Comparison of ENCODE assay signal across 2 cellular contexts in genomic region chr3:16707260-16707659, GRCh38.
TF ChIP-seq lines count a peak whose summit lies in the region.

No MANE protein-coding gene starts in this region.

TF ChIP-seq in GM23338, 12 proteins besides CTCF, POLR2A, EP300 and RAD21:
- no peak for TF ChIP-seq ZNF114 (CRISPR knock-in tag; IDR thresholded peaks at IDR 0.05)
- no peak for TF ChIP-seq ZNF331 (CRISPR knock-in tag; IDR thresholded peaks at IDR 0.05; ENCODE audit: low read depth)
- TF ChIP-seq ZNF462 (CRISPR knock-in tag; IDR thresholded peaks at IDR 0.05) = no peak
- no peak for TF ChIP-seq NANOG (IDR thresholded peaks at IDR 0.05; ENCODE audit: borderline replicate concordance)
- no peak for TF ChIP-seq EZH2phosphoT487 (IDR thresholded peaks at IDR 0.05; ENCODE audit: unreplicated experiment)
- TF ChIP-seq POLR2AphosphoS5 (IDR thresholded peaks at IDR 0.05; ENCODE audit: low read depth) = no peak
- TF ChIP-seq CREB1 (CRISPR knock-in tag; IDR thresholded peaks at IDR 0.05; ENCODE audit: low read depth) = no peak
- no peak for TF ChIP-seq JUNB (IDR thresholded peaks at IDR 0.05; ENCODE audit: unreplicated experiment)
- TF ChIP-seq STAT1 (IDR thresholded peaks at IDR 0.05; ENCODE audit: unreplicated experiment) = no peak
- TF ChIP-seq EZH2 (IDR thresholded peaks at IDR 0.05; ENCODE audit: low read depth, unreplicated experiment) = no peak
- no peak for TF ChIP-seq REST (IDR thresholded peaks at IDR 0.05; ENCODE audit: unreplicated experiment)
- TF ChIP-seq, protein P1, sequence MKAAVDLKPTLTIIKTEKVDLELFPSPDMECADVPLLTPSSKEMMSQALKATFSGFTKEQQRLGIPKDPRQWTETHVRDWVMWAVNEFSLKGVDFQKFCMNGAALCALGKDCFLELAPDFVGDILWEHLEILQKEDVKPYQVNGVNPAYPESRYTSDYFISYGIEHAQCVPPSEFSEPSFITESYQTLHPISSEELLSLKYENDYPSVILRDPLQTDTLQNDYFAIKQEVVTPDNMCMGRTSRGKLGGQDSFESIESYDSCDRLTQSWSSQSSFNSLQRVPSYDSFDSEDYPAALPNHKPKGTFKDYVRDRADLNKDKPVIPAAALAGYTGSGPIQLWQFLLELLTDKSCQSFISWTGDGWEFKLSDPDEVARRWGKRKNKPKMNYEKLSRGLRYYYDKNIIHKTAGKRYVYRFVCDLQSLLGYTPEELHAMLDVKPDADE (IDR thresholded peaks at IDR 0.05) = no peak

TF ChIP-seq in H1, 55 proteins besides CTCF, POLR2A, EP300 and RAD21:
- TF ChIP-seq JUND (IDR thresholded peaks at IDR 0.05; ENCODE audit: low read length) (no peak), CREB1 (IDR thresholded peaks at IDR 0.05) (no peak), BCL11A (IDR thresholded peaks at IDR 0.05; ENCODE audit: low read depth in 2 of 2, low read length in 2 of 2) (no peak), TAF1 (IDR thresholded peaks at IDR 0.05; ENCODE audit: low read depth, low read length) (no peak), MAFK (IDR thresholded peaks at IDR 0.05; ENCODE audit: low read depth, low read length) (no peak), PHF8 (conservative IDR thresholded peaks at IDR 0.05; ENCODE audit: low read depth, low read length) (no peak), EZH2 (IDR thresholded peaks at IDR 0.05; ENCODE audit: low read depth, low read length, severe bottlenecking) (no peak), GABPA (IDR thresholded peaks at IDR 0.05; ENCODE audit: borderline replicate concordance, insufficient read depth, low read length) (no peak), KDM1A (IDR thresholded peaks at IDR 0.05; ENCODE audit: borderline replicate concordance, low read length) (no peak), TAF7 (optimal IDR thresholded peaks at IDR 0.05; ENCODE audit: borderline replicate concordance, low read depth, low read length) (no peak), CBX8 (IDR thresholded peaks at IDR 0.05; ENCODE audit: borderline replicate concordance, low read depth, low read length) (no peak), SIRT6 (IDR thresholded peaks at IDR 0.05; ENCODE audit: low read length) (no peak), NANOG (IDR thresholded peaks at IDR 0.05; ENCODE audit: insufficient read depth, low read depth, low read length, poor library complexity, severe bottlenecking) (no peak), CBX5 (IDR thresholded peaks at IDR 0.05; ENCODE audit: low read depth, low read length) (no peak), NRF1 (IDR thresholded peaks at IDR 0.05; ENCODE audit: low read depth, low read length) (no peak), KDM5A (IDR thresholded peaks at IDR 0.05; ENCODE audit: low read length) (no peak), SP2 (IDR thresholded peaks at IDR 0.05; ENCODE audit: low read length) (no peak), SRF (IDR thresholded peaks at IDR 0.05; ENCODE audit: low read depth, low read length) (no peak), CHD1 (IDR thresholded peaks at IDR 0.05; ENCODE audit: low read depth, low read length) (no peak)
